ENCODE assay signal across 23 cellular contexts in the genomic region with DNA sequence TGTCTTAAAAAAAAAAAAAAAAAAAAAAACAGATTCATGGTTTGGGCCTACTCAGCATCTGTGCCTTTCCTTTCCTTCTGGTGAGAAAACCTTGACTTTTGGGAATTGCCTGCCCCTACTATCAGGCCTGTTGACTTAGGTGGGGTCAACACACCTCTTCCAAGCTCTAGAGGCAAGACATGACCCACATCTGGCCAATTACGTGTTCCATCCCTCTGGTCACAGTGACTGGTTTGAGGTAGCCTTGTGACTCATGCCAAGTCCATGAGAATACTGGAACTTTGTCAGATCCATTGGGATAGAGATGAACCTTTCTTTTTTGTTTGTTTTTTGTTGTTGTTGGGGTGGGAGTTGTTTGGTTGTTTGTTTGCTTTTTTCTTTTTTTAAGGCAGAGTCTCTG. TPM values are rescaled to one million over a fixed set of nuclear protein-coding genes. Genes with fewer than 3 reads are reported as not detected.
DNase-seq lines count a peak whose midpoint lies in the region; ATAC-seq and TF ChIP-seq lines count a peak whose summit lies in the region.
"Had no signal": no experiment of that assay in that cellular context is flagged by ENCODE, and none has a peak within 500 bp of the region (broad histone marks: within the 10 kb centered on the region; RNA-seq: fewer than 3 reads in every experiment).

No MANE protein-coding gene starts in this region.

- no peak for ATAC-seq in CD4-positive, CD25-positive, alpha-beta regulatory T cell (ENCODE audit: low read depth in 2 of 2)
- no peak for ATAC-seq in HG03175 (IDR thresholded peaks at IDR 0.05; ENCODE audit: unreplicated experiment)
- ATAC-seq: activated CD8-positive, alpha-beta memory T cell treated with anti-CD3 and anti-CD28 coated beads, Interleukin-2, amount 10 ng/mL, durations not matched to agents 7 days and 5 days; gastrocnemius medialis; GM23338; K562 had no signal

- POLR2A ChIA-PET in CD8-positive, alpha-beta memory T cell (lab: Charles Lee): no interaction called here

- H3K4me1 Mint-ChIP-seq in CD4-positive, CD25-positive, alpha-beta regulatory T cell: peaks cover under 1 to 20% (median 11%) of the 10 kb centered on the region in 4 donors
- peaks cover 20% of the 10 kb centered on the region for H3K4me1 Mint-ChIP-seq in HFFc6 (ENCODE audit: low read depth)
- peaks cover 21% of the 10 kb centered on the region for H3K4me1 Mint-ChIP-seq in nephron progenitor cell
- peaks cover 16 to 19% (median 17%) of the 10 kb centered on the region in 3 donors for H3K4me1 Mint-ChIP-seq in CD8-positive, alpha-beta memory T cell

- peaks cover 7% of the 10 kb centered on the region for H3K27me3 Mint-ChIP-seq in CD4-positive, CD25-positive, alpha-beta regulatory T cell
- peaks cover 4% of the 10 kb centered on the region for H3K27me3 Mint-ChIP-seq in HFFc6 (ENCODE audit: insufficient read depth)
- peaks cover 19% of the 10 kb centered on the region for H3K27me3 Mint-ChIP-seq in nephron progenitor cell (ENCODE audit: low read depth, poor library complexity)
- no peaks in the 10 kb centered on the region for H3K27me3 Mint-ChIP-seq in CD8-positive, alpha-beta memory T cell
- H3K27me3 Mint-ChIP-seq: activated naive CD4-positive, alpha-beta T cell treated with anti-CD3 and anti-CD28 coated beads, Interleukin-2, amount 50 U/mL, for 24 hours had no signal

- H3K4me3 Mint-ChIP-seq in CD4-positive, CD25-positive, alpha-beta regulatory T cell: no peak overlapping the region
- H3K4me3 Mint-ChIP-seq in HFFc6: no peak overlapping the region
- H3K4me3 Mint-ChIP-seq in nephron progenitor cell: no peak overlapping the region
- H3K4me3 Mint-ChIP-seq in CD8-positive, alpha-beta memory T cell: no peak overlapping the region
- H3K4me3 Mint-ChIP-seq: activated CD8-positive, alpha-beta memory T cell treated with anti-CD3 and anti-CD28 coated beads, Interleukin-2, amount 10 ng/mL, durations not matched to agents 7 days and 5 days; activated naive CD4-positive, alpha-beta T cell treated with anti-CD3 and anti-CD28 coated beads, Interleukin-2, amount 50 U/mL, for 24 hours; activated T-helper 1 cell treated with anti-CD3 and anti-CD28 coated beads, Interleukin-12 subunit alpha, Interleukin-12 subunit beta, Interleukin-2, Interleukin-4 antibody, amounts not matched to agents 30 ng/mL and 10 ng/mL and 1 ng/mL, durations not matched to agents 14 hours and 24 hours and 36 hours; GM23338; T-helper 1 cell treated with Interleukin-12 subunit alpha and Interleukin-12 subunit beta and Interleukin-4 antibody, amounts not matched to agents 30 μg/mL and 1 μg/mL, for 36 hours had no signal

- H3K9me3 ChIP-seq in CD4-positive, CD25-positive, alpha-beta regulatory T cell (ENCODE audit: control insufficient read depth in 2 of 2, low read length in 2 of 2): no peaks in the 10 kb centered on the region
- H3K9me3 ChIP-seq in CD8-positive, alpha-beta memory T cell (ENCODE audit: low read length): no peaks in the 10 kb centered on the region
- H3K9me3 ChIP-seq: gastrocnemius medialis, sigmoid colon had no signal

- H3K9me3 Mint-ChIP-seq in CD4-positive, CD25-positive, alpha-beta regulatory T cell: no peaks in the 10 kb centered on the region
- H3K9me3 Mint-ChIP-seq in HFFc6 (no peaks in the 10 kb centered on the region), nephron progenitor cell (no peaks in the 10 kb centered on the region)
- no peaks in the 10 kb centered on the region for H3K9me3 Mint-ChIP-seq in CD8-positive, alpha-beta memory T cell
- H3K9me3 Mint-ChIP-seq: activated naive CD4-positive, alpha-beta T cell treated with anti-CD3 and anti-CD28 coated beads, Interleukin-2, amount 50 U/mL, for 24 hours; activated T-helper 1 cell treated with anti-CD3 and anti-CD28 coated beads, Interleukin-12 subunit alpha, Interleukin-12 subunit beta, Interleukin-2, Interleukin-4 antibody, amounts not matched to agents 30 ng/mL and 10 ng/mL and 1 ng/mL, durations not matched to agents 14 hours and 24 hours and 36 hours; GM23338; T-helper 1 cell treated with Interleukin-12 subunit alpha and Interleukin-12 subunit beta and Interleukin-4 antibody, amounts not matched to agents 30 μg/mL and 1 μg/mL, for 36 hours had no signal

- CTCF ChIA-PET in CD8-positive, alpha-beta memory T cell (lab: Charles Lee): interaction anchor here (1.6 to 1.9 kb wide), 2 partner anchors 12 to 36 kb away, joined by 3 to 5 read pairs; no protein-coding TSS in a partner anchor

- peaks cover 6% of the 10 kb centered on the region for H3K4me1 ChIP-seq in CD4-positive, CD25-positive, alpha-beta regulatory T cell (ENCODE audit: control insufficient read depth, insufficient read depth, low read length, poor library complexity, severe bottlenecking)
- H3K4me1 ChIP-seq in CD8-positive, alpha-beta memory T cell (ENCODE audit: insufficient read depth, low read length): peaks cover 9% of the 10 kb centered on the region
- H3K4me1 ChIP-seq: gastrocnemius medialis, sigmoid colon had no signal

- no peak for DNase-seq in CD4-positive, CD25-positive, alpha-beta regulatory T cell
- peak; percentile 70 for DNase-seq in HFFc6
- DNase-seq in amniotic epithelial cell (ENCODE audit: low read depth): peak; percentile 24
- DNase-seq in nephron progenitor cell: no peak
- no peak for DNase-seq in CD8-positive, alpha-beta memory T cell
- no peak for DNase-seq in NCI-H1436 (lab: John Stamatoyannopoulos, UW)
- DNase-seq: activated CD4-positive, alpha-beta T cell treated with anti-CD3 and anti-CD28 coated beads for 48 hours; activated CD8-positive, alpha-beta memory T cell treated with anti-CD3 and anti-CD28 coated beads, Interleukin-2, amount 10 ng/mL, durations not matched to agents 7 days and 5 days; gastrocnemius medialis; hypothalamus; MV-4-11; NCI-H1930; NCI-H226; NCI-H748 treated with DMSO at 0.1 percent for 48 hours; OCI-M1; sigmoid colon; stimulated activated CD8-positive, alpha-beta memory T cell treated with anti-CD3 and anti-CD28 coated beads, Interleukin-4, amount 100 ng/mL, for 48 hours had no signal

- no peak overlapping the region for H3K4me3 ChIP-seq in CD4-positive, CD25-positive, alpha-beta regulatory T cell (ENCODE audit: low read depth, low read length)
- no peak overlapping the region for H3K4me3 ChIP-seq in CD8-positive, alpha-beta memory T cell (ENCODE audit: low read length)
- H3K4me3 ChIP-seq: gastrocnemius medialis, GM23338, K562, sigmoid colon had no signal

- peak overlapping the region in 2 of 3 donors; percentile 42 to 47 for H3K27ac Mint-ChIP-seq in CD4-positive, CD25-positive, alpha-beta regulatory T cell
- H3K27ac Mint-ChIP-seq in HFFc6 (peak overlapping the region; percentile 32; the same call in 1 of the 2 replicates), nephron progenitor cell (peak overlapping the region; percentile 72)
- H3K27ac Mint-ChIP-seq in CD8-positive, alpha-beta memory T cell: peak overlapping the region in 2 of 8 donors; percentile 31 to 60
- H3K27ac Mint-ChIP-seq: activated CD8-positive, alpha-beta memory T cell treated with anti-CD3 and anti-CD28 coated beads, Interleukin-2, amount 10 ng/mL, durations not matched to agents 7 days and 5 days; activated naive CD4-positive, alpha-beta T cell treated with anti-CD3 and anti-CD28 coated beads, Interleukin-2, amount 50 U/mL, for 24 hours; activated T-helper 1 cell treated with anti-CD3 and anti-CD28 coated beads, Interleukin-12 subunit alpha, Interleukin-12 subunit beta, Interleukin-2, Interleukin-4 antibody, amounts not matched to agents 30 ng/mL and 10 ng/mL and 1 ng/mL, durations not matched to agents 14 hours and 24 hours and 36 hours; GM23338; T-helper 1 cell treated with Interleukin-12 subunit alpha and Interleukin-12 subunit beta and Interleukin-4 antibody, amounts not matched to agents 30 μg/mL and 1 μg/mL, for 36 hours had no signal

- no peaks in the 10 kb centered on the region for H3K36me3 Mint-ChIP-seq in CD4-positive, CD25-positive, alpha-beta regulatory T cell
- H3K36me3 Mint-ChIP-seq in HFFc6 (ENCODE audit: low read depth) (no peaks in the 10 kb centered on the region), nephron progenitor cell (ENCODE audit: low read depth) (no peaks in the 10 kb centered on the region)
- no peaks in the 10 kb centered on the region for H3K36me3 Mint-ChIP-seq in CD8-positive, alpha-beta memory T cell
- H3K36me3 Mint-ChIP-seq: activated CD8-positive, alpha-beta memory T cell treated with anti-CD3 and anti-CD28 coated beads, Interleukin-2, amount 10 ng/mL, durations not matched to agents 7 days and 5 days; activated naive CD4-positive, alpha-beta T cell treated with anti-CD3 and anti-CD28 coated beads, Interleukin-2, amount 50 U/mL, for 24 hours had no signal

- no peak for TF ChIP-seq CTCF in HFFc6 (IDR thresholded peaks at IDR 0.05)
- TF ChIP-seq CTCF in nephron progenitor cell (IDR thresholded peaks at IDR 0.05): no peak

- H3K27ac ChIP-seq in CD4-positive, CD25-positive, alpha-beta regulatory T cell (ENCODE audit: insufficient read depth, low read length, poor library complexity, severe bottlenecking): no peak overlapping the region
- H3K27ac ChIP-seq in CD8-positive, alpha-beta memory T cell (ENCODE audit: low read depth, low read length): no peak overlapping the region

- H3K27me3 ChIP-seq in CD4-positive, CD25-positive, alpha-beta regulatory T cell (ENCODE audit: control insufficient read depth, insufficient read depth, low read length): no peaks in the 10 kb centered on the region
- H3K27me3 ChIP-seq in CD8-positive, alpha-beta memory T cell (ENCODE audit: insufficient read depth, low read length, poor library complexity, severe bottlenecking): no peaks in the 10 kb centered on the region
- H3K27me3 ChIP-seq: gastrocnemius medialis, sigmoid colon had no signal

- H3K36me3 ChIP-seq in CD4-positive, CD25-positive, alpha-beta regulatory T cell (ENCODE audit: control insufficient read depth, insufficient read depth, low read length): no peaks in the 10 kb centered on the region
- H3K36me3 ChIP-seq in CD8-positive, alpha-beta memory T cell (ENCODE audit: insufficient read depth, low read length): no peaks in the 10 kb centered on the region
- H3K36me3 ChIP-seq: gastrocnemius medialis, sigmoid colon had no signal

RNA-seq across cellular contexts. Expression of a gene that starts 37.3 kb away (rescaled TPM):
- total RNA-seq in CD4-positive, CD25-positive, alpha-beta regulatory T cell: 100 TPM
- 100 to 1,000 TPM in 1 of 4 donors, 10 to 100 TPM in 3; 97.1 to 117 (median 99.4) TPM for polyA plus RNA-seq in CD4-positive, CD25-positive, alpha-beta regulatory T cell
- 100 to 1,000 TPM; 119 to 160 (median 148) TPM for total RNA-seq in HFFc6 (2021; fragmentation: NEBNext Ultra II Directional; extraction: Animal tissue kit (Norgen Biotek cat#: 25700))
- 100 to 1,000 TPM; 210 TPM for total RNA-seq in CD8-positive, alpha-beta memory T cell
- 117 TPM for polyA plus RNA-seq in CD8-positive, alpha-beta memory T cell

RNA-seq across cellular contexts. Expression of a gene that starts 38.2 kb away (rescaled TPM):
- 364 TPM for total RNA-seq in CD4-positive, CD25-positive, alpha-beta regulatory T cell
- polyA plus RNA-seq in CD4-positive, CD25-positive, alpha-beta regulatory T cell: 100 to 1,000 TPM; 288 to 597 (median 387) TPM
- total RNA-seq in HFFc6 (2021; fragmentation: NEBNext Ultra II Directional; extraction: Animal tissue kit (Norgen Biotek cat#: 25700)): 100 to 1,000 TPM; 258 to 353 (median 305) TPM
- total RNA-seq in CD8-positive, alpha-beta memory T cell: 100 to 1,000 TPM; 339 to 368 TPM
- 598 TPM for polyA plus RNA-seq in CD8-positive, alpha-beta memory T cell

Comparison
In these comparisons a context has a peak if more than half of its experiments do, and no peak if none do; other contexts are left out.
1. DNase-seq: peak in HFFc6 (single experiment) and amniotic epithelial cell (single experiment); none in CD4-positive, CD25-positive, alpha-beta regulatory T cell (0 of 3), nephron progenitor cell (single experiment), CD8-positive, alpha-beta memory T cell (0 of 5) and NCI-H1436 (single experiment).